In the genomic region with DNA sequence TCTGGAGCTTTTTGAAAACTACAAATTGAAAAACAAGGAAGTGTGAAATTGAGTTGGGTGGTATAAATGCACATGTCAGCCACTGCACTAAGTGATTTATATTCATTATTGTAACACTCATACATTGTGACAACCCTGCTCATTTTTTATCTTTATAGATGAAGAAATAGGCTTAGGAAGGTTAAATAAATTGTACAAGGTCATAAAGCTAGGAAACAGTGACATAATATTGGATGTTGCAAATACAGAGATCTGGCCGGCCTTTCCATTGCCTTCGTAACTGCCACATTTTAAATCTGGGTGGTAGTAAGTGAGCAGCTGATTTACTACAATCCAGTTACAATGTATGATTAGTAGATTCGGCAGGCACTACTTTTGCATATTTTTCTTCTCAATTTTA, we compare ENCODE assay signal across 16 cellular contexts.
"Had no signal": no experiment of that assay in that cellular context is flagged by ENCODE, and none has a peak within 500 bp of the region (broad histone marks: within the 10 kb centered on the region; RNA-seq: fewer than 3 reads in every experiment).

No MANE protein-coding gene starts in this region.

- H3K36me3 Mint-ChIP-seq: naive B cell; stimulated activated memory B cell treated with anti-CD40 and anti-IgM and Interleukin-4, amounts not matched to agents 10 μg/mL and 1 μg/mL and 100 μg/mL, for 72 hours had no signal

- H3K4me3 ChIP-seq: coronary artery, lower lobe of right lung, thyroid gland had no signal

- H3K9ac ChIP-seq: parathyroid adenoma had no signal

- ATAC-seq: foreskin keratinocyte; lower lobe of right lung; stimulated activated memory B cell treated with anti-CD40 and anti-IgM and Interleukin-4, amounts not matched to agents 10 μg/mL and 1 μg/mL and 100 μg/mL, for 72 hours had no signal

- H3K9me3 ChIP-seq: lower lobe of right lung, thyroid gland had no signal

- H3K27ac Mint-ChIP-seq: activated CD4-positive, alpha-beta T cell treated with anti-CD3 and anti-CD28 coated beads, Interleukin-2, amount 10 ng/mL, durations not matched to agents 7 days and 5 days; activated naive CD8-positive, alpha-beta T cell; naive B cell; stimulated activated memory B cell treated with anti-CD40 and anti-IgM and Interleukin-4, amounts not matched to agents 10 μg/mL and 1 μg/mL and 100 μg/mL, for 72 hours had no signal

- H3K4me3 Mint-ChIP-seq: activated CD4-positive, alpha-beta T cell treated with anti-CD3 and anti-CD28 coated beads, Interleukin-2, amount 10 ng/mL, durations not matched to agents 7 days and 5 days; activated naive CD8-positive, alpha-beta T cell; central memory CD8-positive, alpha-beta T cell; stimulated activated memory B cell treated with anti-CD40 and anti-IgM and Interleukin-4, amounts not matched to agents 10 μg/mL and 1 μg/mL and 100 μg/mL, for 72 hours had no signal

- H3K9me3 Mint-ChIP-seq: activated CD4-positive, alpha-beta T cell treated with anti-CD3 and anti-CD28 coated beads, Interleukin-2, amount 10 ng/mL, durations not matched to agents 7 days and 5 days; central memory CD8-positive, alpha-beta T cell; naive B cell; stimulated activated memory B cell treated with anti-CD40 and anti-IgM and Interleukin-4, amounts not matched to agents 10 μg/mL and 1 μg/mL and 100 μg/mL, for 72 hours had no signal

- H3K36me3 ChIP-seq: brain microvascular endothelial cell, lower lobe of right lung, thyroid gland had no signal

- H3K4me1 Mint-ChIP-seq: central memory CD8-positive, alpha-beta T cell; stimulated activated memory B cell treated with anti-CD40 and anti-IgM and Interleukin-4, amounts not matched to agents 10 μg/mL and 1 μg/mL and 100 μg/mL, for 72 hours had no signal

- H3K27ac ChIP-seq: brain microvascular endothelial cell, coronary artery, foreskin keratinocyte, lower lobe of right lung, parathyroid adenoma, thyroid gland had no signal

- H3K27me3 Mint-ChIP-seq: activated CD4-positive, alpha-beta T cell treated with anti-CD3 and anti-CD28 coated beads, Interleukin-2, amount 10 ng/mL, durations not matched to agents 7 days and 5 days; activated naive CD8-positive, alpha-beta T cell; central memory CD8-positive, alpha-beta T cell; naive B cell; stimulated activated memory B cell treated with anti-CD40 and anti-IgM and Interleukin-4, amounts not matched to agents 10 μg/mL and 1 μg/mL and 100 μg/mL, for 72 hours had no signal

- DNase-seq: activated CD4-positive, alpha-beta T cell treated with anti-CD3 and anti-CD28 coated beads, Interleukin-2, amount 10 ng/mL, durations not matched to agents 7 days and 5 days; activated CD8-positive, alpha-beta memory T cell treated with anti-CD3 and anti-CD28 coated beads for 24 hours; activated gamma-delta T cell treated with Interleukin-2 at 50 U/mL for 16 hours; brain microvascular endothelial cell; effector CD4-positive, alpha-beta T cell; foreskin keratinocyte; kidney glomerular epithelial cell; lower lobe of right lung; midbrain; naive B cell; thyroid gland had no signal
